In genomic region chr6:6910734-6911295, GRCh38 we compare ENCODE assay signal across 23 cellular contexts.
"Had no signal": no experiment of that assay in that cellular context is flagged by ENCODE, and none has a peak within 500 bp of the region (broad histone marks: within the 10 kb centered on the region; RNA-seq: fewer than 3 reads in every experiment).

No MANE protein-coding gene starts in this region.

- DNase-seq: activated B cell treated with CpG ODN at 0.5 μM for 24 hours; activated CD4-positive, alpha-beta T cell treated with anti-CD3 and anti-CD28 coated beads for 1 hour; activated CD4-positive, alpha-beta T cell treated with anti-CD3 and anti-CD28 coated beads, Interleukin-2, amount 10 ng/mL, durations not matched to agents 24 days and 14 days; activated CD4-positive, alpha-beta T cell treated with anti-CD3 and anti-CD28 coated beads, Interleukin-2, amount 50 U/mL, for 48 hours; activated CD8-positive, alpha-beta memory T cell treated with anti-CD3 and anti-CD28 coated beads, Interleukin-2, amount 10 ng/mL, durations not matched to agents 7 days and 5 days; activated effector memory CD4-positive, alpha-beta T cell treated with Interleukin-2 at 50 U/mL for 16 hours; activated naive CD4-positive, alpha-beta T cell treated with Interleukin-2 at 50 U/mL for 16 hours; activated naive CD8-positive, alpha-beta T cell treated with anti-CD3 and anti-CD28 coated beads, Interleukin-2, amount 50 U/mL, for 24 hours; activated T-cell treated with anti-CD3 and anti-CD28 coated beads, Interleukin-2, amount 50 U/mL, for 24 hours; amniotic stem cell; Kasumi-1; NCI-H1105; NCI-H1436; NCI-H1694 treated with DMSO at 0.1 percent for 48 hours; NCI-H2029 treated with DMSO at 0.1 percent for 48 hours; NCI-H510A treated with DMSO at 0.1 percent for 48 hours; NCI-H69; NK-92 treated with Interleukin-12 subunit alpha and Interleukin-12 subunit beta, amount 100 ng/mL, for 24 hours; OCI-M1; SHP77 treated with DMSO at 0.1 percent for 48 hours; T-cell; T-helper 2 cell; T1000 had no signal
